ENCODE assay signal across 1 cellular context in the genomic region with DNA sequence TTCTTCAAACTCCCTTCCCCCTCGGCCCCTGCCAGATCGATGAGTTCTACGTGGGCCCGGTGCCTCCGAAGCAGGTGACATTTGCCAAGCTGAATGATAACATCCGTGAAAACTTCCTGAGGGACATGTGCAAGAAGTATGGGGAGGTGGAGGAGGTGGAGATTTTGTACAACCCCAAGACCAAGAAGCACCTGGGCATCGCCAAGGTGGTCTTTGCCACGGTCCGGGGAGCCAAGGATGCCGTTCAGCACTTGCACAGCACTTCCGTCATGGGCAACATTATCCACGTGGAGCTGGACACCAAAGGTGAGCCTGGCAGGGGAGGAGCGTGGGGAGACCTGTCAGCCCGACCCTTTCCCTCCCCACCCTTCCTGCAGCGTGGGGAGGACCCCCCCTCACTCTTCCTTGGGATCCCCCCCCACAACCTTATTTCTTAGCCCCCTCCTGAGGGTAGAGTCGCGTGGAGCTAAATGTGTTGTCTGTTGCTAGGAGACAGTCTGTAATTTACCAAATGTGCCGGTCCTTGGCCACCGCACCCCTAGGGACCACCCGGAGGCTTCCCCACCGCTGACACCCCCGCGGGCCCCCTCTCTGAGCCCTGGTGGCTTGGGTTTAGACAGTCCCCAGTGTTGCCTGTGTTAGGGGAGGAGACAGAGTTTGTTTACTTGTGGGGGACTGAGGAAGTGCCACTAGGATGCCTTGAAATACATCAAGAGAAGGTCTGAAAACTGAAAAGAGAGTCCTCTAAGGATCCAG.
A peak's percentile ranks its signal among the peaks of the same experiment; 100 is the strongest.
TF ChIP-seq lines count a peak whose summit lies in the region.

No MANE protein-coding gene starts in this region.

TF ChIP-seq in IMR-90, 13 proteins besides CTCF, POLR2A, EP300 and RAD21:
- TF ChIP-seq MXI1 (IDR thresholded peaks at IDR 0.05; ENCODE audit: borderline replicate concordance, low read depth, low read length): peak; percentile 82; the same call in 1 of the 2 replicates
- no peak for TF ChIP-seq MAFK (IDR thresholded peaks at IDR 0.05; ENCODE audit: low read depth, low read length)
